Comparison of ENCODE assay signal across 8 cellular contexts in genomic region chr6:44127186-44128019, GRCh38. TPM values are rescaled to one million over a fixed set of nuclear protein-coding genes. Genes with fewer than 3 reads are reported as not detected.
DNase-seq lines count a peak whose midpoint lies in the region; ATAC-seq and TF ChIP-seq lines count a peak whose summit lies in the region.

TSS of gene MRPL14 (minus strand) at chr6:44127452. CDS start at chr6:44116611, 10,841 bp downstream.
TSS of gene TMEM63B (plus strand) at chr6:44127554. CDS start at chr6:44134585, 7,031 bp downstream.

- H3K4me3 ChIP-seq in OCI-LY3 (ENCODE audit: low read length) = peak within 1 kb of the TSS; percentile 91
- peak within 1 kb of the TSS; percentile 89 for H3K4me3 ChIP-seq in epithelial cell of esophagus (ENCODE audit: low read length)
- H3K4me3 ChIP-seq in mucosa of descending colon = peak within 1 kb of the TSS; percentile 85

- peaks cover 18 to 22% of the 10 kb centered on the region in 2 donors for H3K36me3 Mint-ChIP-seq in CD14-positive monocyte

- no peaks in the 10 kb centered on the region for H3K9me3 Mint-ChIP-seq in CD14-positive monocyte

- peaks cover 48% of the 10 kb centered on the region for H3K4me1 Mint-ChIP-seq in CD14-positive monocyte

- H3K27ac Mint-ChIP-seq in CD14-positive monocyte = peak within 1 kb of the TSS; percentile 90 to 96 (median 94)

- peaks cover 61% of the 10 kb centered on the region for H3K79me2 ChIP-seq in OCI-LY3 (ENCODE audit: low read length)

- peak within 1 kb of the TSS; percentile 91 for H3K4me2 ChIP-seq in OCI-LY3 (ENCODE audit: low read length)

- H3K4me3 Mint-ChIP-seq in CD14-positive monocyte = peak within 1 kb of the TSS; percentile 92 to 98

- peak within 1 kb of the TSS; percentile 86 for H2AFZ ChIP-seq in OCI-LY3 (ENCODE audit: low read depth, low read length)

- peak; percentile 80 for ATAC-seq in GM19372 (IDR thresholded peaks at IDR 0.05; ENCODE audit: low read depth, unreplicated experiment)
- ATAC-seq in mucosa of descending colon = peak; percentile 91

- no peaks in the 10 kb centered on the region for H3K9me3 ChIP-seq in OCI-LY3 (ENCODE audit: insufficient read depth, low read length)
- H3K9me3 ChIP-seq in mucosa of descending colon = no peaks in the 10 kb centered on the region

- DNase-seq in CD14-positive monocyte (ENCODE audit: low spot score) = peak; percentile 85
- DNase-seq in HPDE6-E6E7 (ENCODE audit: extremely low spot score) = peak; percentile 93
- peak; percentile 87 for DNase-seq in activated T-cell treated with anti-CD3 and anti-CD28 coated beads for 24 hours (ENCODE audit: low read depth)
- DNase-seq in epithelial cell of esophagus (ENCODE audit: low read depth) = peak; percentile 89
- peak; percentile 89 to 94 (median 92) for DNase-seq in mucosa of descending colon
- DNase-seq in stimulated activated CD8-positive, alpha-beta memory T cell treated with anti-CD3 and anti-CD28 coated beads, Interleukin-4, amount 100 ng/mL, for 1 hour (ENCODE audit: low read depth in 2 of 2, low spot score in 1 of 2) = peak; percentile 69 to 83

- TF ChIP-seq CTCF in CD14-positive monocyte (IDR thresholded peaks at IDR 0.05) (no peak), OCI-LY3 (IDR thresholded peaks at IDR 0.05; ENCODE audit: low read depth, low read length) (no peak), epithelial cell of esophagus (IDR thresholded peaks at IDR 0.05; ENCODE audit: insufficient read depth, low read depth, low read length, missing control alignments) (no peak), mucosa of descending colon (IDR thresholded peaks at IDR 0.05) (no peak)

- peaks cover 42% of the 10 kb centered on the region for H4K20me1 ChIP-seq in OCI-LY3 (ENCODE audit: insufficient read depth, low read length)

- H3K27ac ChIP-seq in OCI-LY3 (ENCODE audit: low read length) = peak within 1 kb of the TSS; percentile 84

- peaks cover under 1 to 8% (median 7%) of the 10 kb centered on the region in 3 donors for H3K27me3 Mint-ChIP-seq in CD14-positive monocyte (ENCODE audit: low read depth in 3 of 3)

- H3K27me3 ChIP-seq in OCI-LY3 (ENCODE audit: low read depth, low read length) = no peaks in the 10 kb centered on the region

- intact Hi-C loops in CD14-positive monocyte (cut with micrococcal nuclease) (loop anchor here in 1 of 2 donors (5.0 kb wide), 1 partner anchor 95 kb away; the partner anchor contains the start of gene SLC29A1), mucosa of descending colon (cut with DNase I, micrococcal nuclease) (no loop called here)

- peaks cover 40% of the 10 kb centered on the region for H3K4me1 ChIP-seq in OCI-LY3 (ENCODE audit: low read length)
- peaks cover 52% of the 10 kb centered on the region for H3K4me1 ChIP-seq in mucosa of descending colon (ENCODE audit: low read depth)

- H3K36me3 ChIP-seq in OCI-LY3 (replicated peaks; ENCODE audit: low read depth, low read length) (peaks cover 26% of the 10 kb centered on the region), mucosa of descending colon (ENCODE audit: low read depth) (no peaks in the 10 kb centered on the region)

- H3K9ac ChIP-seq in OCI-LY3 (ENCODE audit: low read length) = peak within 1 kb of the TSS; percentile 96

RNA-seq across cellular contexts. Expression of gene MRPL14, which starts in this region (rescaled TPM):
- 10 to 100 TPM; 78.2 to 91.5 TPM for polyA plus RNA-seq in CD14-positive monocyte
- 10 to 100 TPM; 41.0 to 57.2 (median 56.8) TPM for total RNA-seq in mucosa of descending colon

RNA-seq across cellular contexts. Expression of gene TMEM63B, which starts in this region (rescaled TPM):
- polyA plus RNA-seq in CD14-positive monocyte = 1 to 10 TPM; 1.3 to 1.9 TPM
- 100 to 1,000 TPM in 1 of 3 donors, 10 to 100 TPM in 2; 57.0 to 108 (median 79.6) TPM for total RNA-seq in mucosa of descending colon

Comparison
In these comparisons a context has a peak if more than half of its experiments do, and no peak if none do; other contexts are left out.
1. Peak in every context shown above with its lines: DNase-seq, ATAC-seq, H3K4me3 ChIP-seq and H3K27ac ChIP-seq.